In the genomic region with DNA sequence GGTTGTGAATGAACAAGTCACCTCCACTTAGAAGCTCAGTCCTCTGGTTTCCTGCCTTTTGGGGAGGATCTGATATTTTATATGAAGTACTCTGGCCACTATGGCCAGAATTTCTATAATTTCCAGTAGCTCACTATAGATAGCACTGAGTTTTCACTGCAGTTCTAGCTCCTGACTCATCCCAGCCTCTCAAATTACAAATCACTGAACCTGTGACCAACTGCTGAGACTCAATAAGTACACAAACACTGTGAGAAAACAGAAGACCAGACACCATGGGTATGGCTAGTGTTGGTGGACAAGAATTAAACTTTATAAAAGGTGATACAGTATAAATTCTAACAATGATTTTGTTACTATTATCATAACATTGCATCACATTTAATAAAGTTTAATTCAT, we compare ENCODE assay signal across 14 cellular contexts. TPM values are rescaled to one million over a fixed set of nuclear protein-coding genes. Genes with fewer than 3 reads are reported as not detected.
A peak's percentile ranks its signal among the peaks of the same experiment; 100 is the strongest.
DNase-seq lines count a peak whose midpoint lies in the region; ATAC-seq and TF ChIP-seq lines count a peak whose summit lies in the region.
"Had no signal": no experiment of that assay in that cellular context is flagged by ENCODE, and none has a peak within 500 bp of the region (broad histone marks: within the 10 kb centered on the region; RNA-seq: fewer than 3 reads in every experiment).

No MANE protein-coding gene starts in this region.

- no peaks in the 10 kb centered on the region for H3K27me3 ChIP-seq in AG04450 (ENCODE audit: control insufficient read depth, insufficient read depth, low read length)
- H3K27me3 ChIP-seq: BLaER1, tibial artery had no signal

- CTCF ChIA-PET in AG04450 (lab: Charles Lee): no interaction called here

- peak; percentile 38 for DNase-seq in AG04450 (ENCODE audit: low read depth, low spot score)
- DNase-seq in HPDE6-E6E7 (ENCODE audit: extremely low spot score): peak; percentile 42
- peak; percentile 66 for DNase-seq in astrocyte of the hippocampus (ENCODE audit: low read depth, low spot score)
- DNase-seq in kidney tubule cell (ENCODE audit: low spot score): peak; percentile 63
- no peak for DNase-seq in amygdala (lab: John Stamatoyannopoulos, UW)
- DNase-seq: activated CD4-positive, alpha-beta T cell treated with anti-CD3 and anti-CD28 coated beads, Interleukin-2, amount 10 ng/mL, durations not matched to agents 7 days and 5 days; activated naive CD4-positive, alpha-beta T cell treated with anti-CD3 and anti-CD28 coated beads, Interleukin-2, amount 50 U/mL, for 16 hours; NCI-H2029 treated with DMSO at 0.1 percent for 48 hours; posterior cingulate gyrus; tibial artery had no signal

- ATAC-seq in GM21723 (IDR thresholded peaks at IDR 0.05; ENCODE audit: unreplicated experiment) (no peak), GM21737 (IDR thresholded peaks at IDR 0.05; ENCODE audit: unreplicated experiment) (no peak), GM19023 (IDR thresholded peaks at IDR 0.05; ENCODE audit: unreplicated experiment) (no peak)

- H3K27ac ChIP-seq in AG04450 (ENCODE audit: low read depth, low read length): no peak overlapping the region
- H3K27ac ChIP-seq: BLaER1, tibial artery had no signal

- H3K9me3 ChIP-seq in AG04450 (ENCODE audit: control insufficient read depth, insufficient read depth, low read length): no peaks in the 10 kb centered on the region
- H3K9me3 ChIP-seq: tibial artery had no signal

- POLR2A ChIA-PET in AG04450 (lab: Yijun Ruan, JAX): interaction anchor here (0.6 kb wide), 1 partner anchor 29 kb away, joined by 4 read pairs; no protein-coding TSS in a partner anchor

- H3K4me3 ChIP-seq in AG04450 (ENCODE audit: low read depth, low read length): no peak overlapping the region
- H3K4me3 ChIP-seq: BLaER1, tibial artery had no signal

- TF ChIP-seq CTCF in AG04450 (IDR thresholded peaks at IDR 0.05; ENCODE audit: low read depth, low read length): no peak

RNA-seq across cellular contexts. Expression of a gene that starts 47.1 kb away (rescaled TPM):
- polyA plus RNA-seq in AG04450 (2011; rRNA removed): 0.41 and 0.53 TPM in 2 replicates
- 0.39 and 1.3 TPM in 2 replicates for polyA minus RNA-seq in AG04450 (2011; rRNA and poly(A)+ RNA removed)

Comparison
In these comparisons a context has a peak if more than half of its experiments do, and no peak if none do; other contexts are left out.
1. DNase-seq: peak in AG04450 (single experiment), HPDE6-E6E7 (single experiment), astrocyte of the hippocampus (single experiment) and kidney tubule cell (single experiment); none in amygdala (0 of 56).